8 cellular contexts compared by ENCODE assay signal in genomic region chrX:40105791-40106676, GRCh38. TPM values are rescaled to one million over a fixed set of nuclear protein-coding genes. Genes with fewer than 3 reads are reported as not detected.
A peak's percentile ranks its signal among the peaks of the same experiment; 100 is the strongest.
DNase-seq lines count a peak whose midpoint lies in the region; ATAC-seq and TF ChIP-seq lines count a peak whose summit lies in the region.

No MANE protein-coding gene starts in this region.

- peak overlapping the region; percentile 90 to 96 (median 93) for H3K27ac ChIP-seq in stomach

- TF ChIP-seq CTCF in mucosa of descending colon (IDR thresholded peaks at IDR 0.05) (no peak), stomach (IDR thresholded peaks at IDR 0.05) (no peak)

- H3K27me3 ChIP-seq in stomach: peaks cover 0 to 81% (median 26%) of the 10 kb centered on the region in 3 donors

- no peak for TF ChIP-seq POLR2A in stomach (IDR thresholded peaks at IDR 0.05)

- H3K4me3 ChIP-seq in mucosa of descending colon (peak overlapping the region; percentile 17), stomach (peak overlapping the region; percentile 46 to 53 (median 51))

- H3K4me3 Mint-ChIP-seq in activated CD4-positive, alpha-beta memory T cell treated with anti-CD3 and anti-CD28 coated beads, Interleukin-2, amount 10 ng/mL, durations not matched to agents 7 days and 5 days: peak overlapping the region; percentile 78
- peak overlapping the region; percentile 78 to 79 for H3K4me3 Mint-ChIP-seq in effector memory CD8-positive, alpha-beta T cell

- no peaks in the 10 kb centered on the region for H3K9me3 Mint-ChIP-seq in activated CD4-positive, alpha-beta memory T cell treated with anti-CD3 and anti-CD28 coated beads, Interleukin-2, amount 10 ng/mL, durations not matched to agents 7 days and 5 days
- H3K9me3 Mint-ChIP-seq in effector memory CD8-positive, alpha-beta T cell: no peaks in the 10 kb centered on the region

- 0 to 17% (median 3%) methylated on average over 4 to 85 of the region's 89 CpGs for WGBS in stomach, 5 donors

- CTCF ChIA-PET in activated CD4-positive, alpha-beta memory T cell treated with anti-CD3 and anti-CD28 coated beads, Interleukin-2, amount 10 ng/mL, durations not matched to agents 7 days and 5 days (lab: Charles Lee): no interaction called here

- H3K36me3 ChIP-seq in mucosa of descending colon (ENCODE audit: low read depth) (no peaks in the 10 kb centered on the region), stomach (no peaks in the 10 kb centered on the region)

- POLR2A ChIA-PET in activated CD4-positive, alpha-beta memory T cell treated with anti-CD3 and anti-CD28 coated beads, Interleukin-2, amount 10 ng/mL, durations not matched to agents 7 days and 5 days (lab: Charles Lee): interaction anchor here (0.9 to 18.0 kb wide), 8 partner anchors 10 to 1299 kb away, joined by 3 to 387 read pairs (median 8); partner anchors contain the start of gene BCOR

- H3K9me3 ChIP-seq in mucosa of descending colon (no peaks in the 10 kb centered on the region), stomach (peaks cover 0 to 27% (median 0%) of the 10 kb centered on the region in 4 donors)

- TF ChIP-seq EP300 in stomach (IDR thresholded peaks at IDR 0.05): no peak

- peaks cover 12% of the 10 kb centered on the region for H3K4me1 ChIP-seq in mucosa of descending colon (ENCODE audit: low read depth)
- peaks cover 19 to 65% (median 42%) of the 10 kb centered on the region in 4 donors for H3K4me1 ChIP-seq in stomach

- no peaks in the 10 kb centered on the region for H3K36me3 Mint-ChIP-seq in activated CD4-positive, alpha-beta memory T cell treated with anti-CD3 and anti-CD28 coated beads, Interleukin-2, amount 10 ng/mL, durations not matched to agents 7 days and 5 days (ENCODE audit: low read depth)
- no peaks in the 10 kb centered on the region for H3K36me3 Mint-ChIP-seq in effector memory CD8-positive, alpha-beta T cell (ENCODE audit: insufficient read depth)

- H3K27me3 Mint-ChIP-seq in activated CD4-positive, alpha-beta memory T cell treated with anti-CD3 and anti-CD28 coated beads, Interleukin-2, amount 10 ng/mL, durations not matched to agents 7 days and 5 days: peaks cover under 1% of the 10 kb centered on the region
- no peaks in the 10 kb centered on the region for H3K27me3 Mint-ChIP-seq in effector memory CD8-positive, alpha-beta T cell

- intact Hi-C loops in mucosa of descending colon (cut with DNase I, micrococcal nuclease) (no loop called here), stomach (cut with DNase I; ENCODE audit: low total_unique reads) (no loop called here)

- peak; percentile 55 for ATAC-seq in effector memory CD8-positive, alpha-beta T cell (replicated peaks)
- peak; percentile 29 for ATAC-seq in mucosa of descending colon
- ATAC-seq in HG03521 (IDR thresholded peaks at IDR 0.05; ENCODE audit: unreplicated experiment): no peak

- peaks cover 16% of the 10 kb centered on the region for H3K4me1 Mint-ChIP-seq in activated CD4-positive, alpha-beta memory T cell treated with anti-CD3 and anti-CD28 coated beads, Interleukin-2, amount 10 ng/mL, durations not matched to agents 7 days and 5 days
- peaks cover 4 to 5% of the 10 kb centered on the region in 2 donors for H3K4me1 Mint-ChIP-seq in effector memory CD8-positive, alpha-beta T cell (ENCODE audit: low read depth in 2 of 2)

- H3K27ac Mint-ChIP-seq in activated CD4-positive, alpha-beta memory T cell treated with anti-CD3 and anti-CD28 coated beads, Interleukin-2, amount 10 ng/mL, durations not matched to agents 7 days and 5 days: peak overlapping the region; percentile 85
- H3K27ac Mint-ChIP-seq in effector memory CD8-positive, alpha-beta T cell: peak overlapping the region; percentile 28 to 72

- DNase-seq in SIG-M5 treated with dmso at 0.1 percent for 504 hours (lab: John Stamatoyannopoulos, UW; ENCODE audit: unreplicated experiment) (peak; percentile 57), SIG-M5 (lab: John Stamatoyannopoulos, UW) (no peak), NCI-H2227 (lab: John Stamatoyannopoulos, UW; ENCODE audit: unreplicated experiment) (peak; percentile 94), mucosa of descending colon (peak; percentile 79 to 84 (median 79)), stomach (peak; percentile 77)
- DNase-seq in activated CD4-positive, alpha-beta memory T cell treated with anti-CD3 and anti-CD28 coated beads, Interleukin-2, amount 10 ng/mL, durations not matched to agents 7 days and 5 days: peak; percentile 75
- peak; percentile 50 to 55 (median 50) for DNase-seq in effector memory CD8-positive, alpha-beta T cell

RNA-seq across cellular contexts. Expression of gene BCOR, which starts 8.3 kb away (rescaled TPM):
- total RNA-seq in activated CD4-positive, alpha-beta memory T cell treated with anti-CD3 and anti-CD28 coated beads, Interleukin-2, amount 10 ng/mL, durations not matched to agents 7 days and 5 days: 10 to 100 TPM; 46.6 to 46.8 TPM
- total RNA-seq in mucosa of descending colon: 10 to 100 TPM; 18.7 to 26.3 (median 23.6) TPM
- 10 to 100 TPM; 11.0 to 45.5 (median 34.8) TPM for total RNA-seq in stomach
- 10 to 100 TPM in 1 of 3 donors, 1 to 10 TPM in 2; 4.4 to 11.8 (median 5.0) TPM for polyA plus RNA-seq in stomach
